ENCODE assay signal across 8 cellular contexts in genomic region chr11:59173080-59173963, GRCh38.
DNase-seq lines count a peak whose midpoint lies in the region; ATAC-seq and TF ChIP-seq lines count a peak whose summit lies in the region.

No MANE protein-coding gene starts in this region.

- H3K27ac ChIP-seq in ACC112 (ENCODE audit: low read depth, low read length) (no peak overlapping the region), cingulate gyrus (ENCODE audit: low read depth, low read length) (peak overlapping the region; percentile 16), tibial artery (no peak overlapping the region)

- no peaks in the 10 kb centered on the region for H3K36me3 ChIP-seq in ACC112 (ENCODE audit: insufficient read depth, low read length)
- H3K36me3 ChIP-seq in tibial artery = no peaks in the 10 kb centered on the region

- H2AFZ ChIP-seq in ACC112 (ENCODE audit: low read length, unreplicated experiment) = peak overlapping the region; percentile 36

- TF ChIP-seq CTCF in tibial artery (IDR thresholded peaks at IDR 0.05) = no peak

- H3K27me3 ChIP-seq in ACC112 (ENCODE audit: insufficient read depth, low read length) (peaks cover 26% of the 10 kb centered on the region), tibial artery (no peaks in the 10 kb centered on the region)

- DNase-seq in NCI-H69 (lab: John Stamatoyannopoulos, UW) (peak; percentile 53), medulla oblongata (ENCODE audit: extremely low spot score) (peak; percentile 45), tibial artery (no peak), RKO (ENCODE audit: low spot score) (no peak)

- H3K9me3 ChIP-seq in tibial artery = no peaks in the 10 kb centered on the region

- H3K79me2 ChIP-seq in ACC112 (ENCODE audit: control insufficient read depth, insufficient read depth, low read length, unreplicated experiment) = no peaks in the 10 kb centered on the region

- ATAC-seq in GM19467 (IDR thresholded peaks at IDR 0.05; ENCODE audit: unreplicated experiment) (peak; percentile 1), GM18502 (IDR thresholded peaks at IDR 0.05; ENCODE audit: poor library complexity, unreplicated experiment) (no peak)

- H3K4me1 ChIP-seq in ACC112 (ENCODE audit: control insufficient read depth, insufficient read depth, low read length, unreplicated experiment) (peaks cover 7% of the 10 kb centered on the region), tibial artery (peaks cover 0 to 19% (median 15%) of the 10 kb centered on the region in 4 donors)

- H3K4me3 ChIP-seq in ACC112 (ENCODE audit: low read depth, low read length) = peak overlapping the region; percentile 86
- H3K4me3 ChIP-seq in tibial artery = peak overlapping the region; percentile 58 to 72

- intact Hi-C loops in tibial artery (cut with DNase I; ENCODE audit: low total_unique reads) = loop anchor here (2.0 to 5.0 kb wide), 2 partner anchors 33 to 109 kb away; no protein-coding TSS in a partner anchor

Comparison
In these comparisons a context has a peak if more than half of its experiments do, and no peak if none do; other contexts are left out.
1. DNase-seq: peak in NCI-H69 (single experiment) and medulla oblongata (single experiment); none in tibial artery (0 of 2) and RKO (single experiment).